ENCODE assay signal across 26 cellular contexts in genomic region chr17:57470906-57471305, GRCh38.
"Had no signal": no experiment of that assay in that cellular context is flagged by ENCODE, and none has a peak within 500 bp of the region (broad histone marks: within the 10 kb centered on the region; RNA-seq: fewer than 3 reads in every experiment).

No MANE protein-coding gene starts in this region.

- DNase-seq: activated CD4-positive, alpha-beta memory T cell treated with anti-CD3 and anti-CD28 coated beads, Interleukin-2, amount 10 ng/mL, durations not matched to agents 7 days and 5 days; activated CD4-positive, alpha-beta T cell treated with anti-CD3 and anti-CD28 coated beads, Interleukin-2, amount 10 ng/mL, durations not matched to agents 7 days and 5 days; activated CD4-positive, CD25-positive, alpha-beta regulatory T cell treated with anti-CD3 and anti-CD28 coated beads, Interleukin-2, amount 50 U/mL, for 72 hours; activated CD8-positive, alpha-beta memory T cell treated with anti-CD3 and anti-CD28 coated beads, Interleukin-2, amount 50 U/mL, for 48 hours; activated naive CD8-positive, alpha-beta T cell treated with anti-CD3 and anti-CD28 coated beads, Interleukin-2, amount 50 U/mL, for 24 hours; activated T-cell treated with anti-CD3 and anti-CD28 coated beads, Interleukin-2, amount 50 U/mL, for 24 hours; dermis blood vessel endothelial cell; effector CD4-positive, alpha-beta T cell; glutamatergic neuron; left lung; nephron progenitor cell; nucleus accumbens; stimulated activated CD4-positive, alpha-beta T cell treated with anti-CD3 and anti-CD28 coated beads, Interleukin-15, amount 100 ng/mL, for 24 hours; stimulated activated CD4-positive, alpha-beta T cell treated with anti-CD3 and anti-CD28 coated beads, Interleukin-2, amount 100 ng/mL, for 24 hours; stimulated activated naive CD4-positive, alpha-beta T cell; T-helper 17 cell; T1000; tibial artery had no signal

- H3K4me3 ChIP-seq: breast epithelium, esophagus muscularis mucosa, left lung, lung, right atrium auricular region, smooth muscle cell, suprapubic skin, tibial artery had no signal

- H3K9me3 ChIP-seq: breast epithelium, esophagus muscularis mucosa, left lung, right atrium auricular region, suprapubic skin, tibial artery had no signal

- H3K27ac ChIP-seq: breast epithelium, esophagus muscularis mucosa, left lung, parathyroid adenoma, right atrium auricular region, suprapubic skin, tibial artery had no signal

- H3K27me3 ChIP-seq: breast epithelium, esophagus muscularis mucosa, left lung, right atrium auricular region, suprapubic skin, tibial artery had no signal

- H3K4me2 ChIP-seq: smooth muscle cell had no signal

- H2AFZ ChIP-seq: parathyroid adenoma had no signal

- ATAC-seq: activated naive CD8-positive, alpha-beta T cell treated with anti-CD3 and anti-CD28 coated beads, Interleukin-2, amount 50 U/mL, for 24 hours; activated T-helper 17 cell treated with anti-CD3 and anti-CD28 coated beads, Interleukin-2, amount 50 U/mL, for 72 hours; left lung; T-helper 17 cell had no signal

- H3K36me3 ChIP-seq: breast epithelium, esophagus muscularis mucosa, left lung, right atrium auricular region, suprapubic skin, tibial artery had no signal

- H3K9ac ChIP-seq: parathyroid adenoma had no signal
